In the genomic region with DNA sequence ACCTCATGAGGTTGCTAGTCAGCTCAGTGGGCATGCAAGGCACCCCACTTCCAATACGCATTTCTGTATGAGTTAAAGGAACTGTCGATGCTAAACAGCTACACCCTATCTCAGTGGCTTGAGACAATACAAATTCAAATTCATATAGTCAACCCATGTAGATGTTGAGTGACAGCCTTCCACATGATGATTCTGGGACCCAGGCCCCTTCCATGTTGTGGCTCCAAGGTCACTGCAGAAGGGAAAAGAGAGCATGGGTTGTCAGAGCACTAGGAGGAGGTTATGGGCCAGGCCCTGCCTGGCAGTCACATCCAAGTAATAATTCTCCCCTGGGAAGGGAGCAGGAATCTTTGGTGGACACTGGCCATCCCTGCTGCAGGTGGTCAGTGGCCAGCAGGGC, we compare ENCODE assay signal across 2 cellular contexts.
TF ChIP-seq lines count a peak whose summit lies in the region.

No MANE protein-coding gene starts in this region.

TF ChIP-seq in HEK293T, 16 proteins besides CTCF, POLR2A, EP300 and RAD21 (continued from another document):
- no peak for TF ChIP-seq CTBP1 (IDR thresholded peaks at IDR 0.05; ENCODE audit: borderline replicate concordance)

TF ChIP-seq in WTC11, 78 proteins besides CTCF, POLR2A, EP300 and RAD21 (continued from another document):
- no peak for TF ChIP-seq PRDM15 (CRISPR knock-in tag; IDR thresholded peaks at IDR 0.05)
- TF ChIP-seq IRF2 (CRISPR knock-in tag; IDR thresholded peaks at IDR 0.05; ENCODE audit: borderline replicate concordance, low read depth): no peak
- no peak for TF ChIP-seq GTF2I (CRISPR knock-in tag; conservative IDR thresholded peaks at IDR 0.05)
- no peak for TF ChIP-seq NFATC4 (CRISPR knock-in tag; IDR thresholded peaks at IDR 0.05)
- TF ChIP-seq NR2C2 (CRISPR knock-in tag; IDR thresholded peaks at IDR 0.05): no peak
- TF ChIP-seq, protein P1, sequence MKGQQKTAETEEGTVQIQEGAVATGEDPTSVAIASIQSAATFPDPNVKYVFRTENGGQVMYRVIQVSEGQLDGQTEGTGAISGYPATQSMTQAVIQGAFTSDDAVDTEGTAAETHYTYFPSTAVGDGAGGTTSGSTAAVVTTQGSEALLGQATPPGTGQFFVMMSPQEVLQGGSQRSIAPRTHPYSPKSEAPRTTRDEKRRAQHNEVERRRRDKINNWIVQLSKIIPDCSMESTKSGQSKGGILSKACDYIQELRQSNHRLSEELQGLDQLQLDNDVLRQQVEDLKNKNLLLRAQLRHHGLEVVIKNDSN (CRISPR knock-in tag; IDR thresholded peaks at IDR 0.05): no peak
- TF ChIP-seq CREB1 (CRISPR knock-in tag; IDR thresholded peaks at IDR 0.05): no peak
- no peak for TF ChIP-seq ZNF232 (CRISPR knock-in tag; IDR thresholded peaks at IDR 0.05)
- no peak for TF ChIP-seq FOXK1 (CRISPR knock-in tag; IDR thresholded peaks at IDR 0.05)
- no peak for TF ChIP-seq ETV6 (CRISPR knock-in tag; IDR thresholded peaks at IDR 0.05)
- TF ChIP-seq, protein P2, sequence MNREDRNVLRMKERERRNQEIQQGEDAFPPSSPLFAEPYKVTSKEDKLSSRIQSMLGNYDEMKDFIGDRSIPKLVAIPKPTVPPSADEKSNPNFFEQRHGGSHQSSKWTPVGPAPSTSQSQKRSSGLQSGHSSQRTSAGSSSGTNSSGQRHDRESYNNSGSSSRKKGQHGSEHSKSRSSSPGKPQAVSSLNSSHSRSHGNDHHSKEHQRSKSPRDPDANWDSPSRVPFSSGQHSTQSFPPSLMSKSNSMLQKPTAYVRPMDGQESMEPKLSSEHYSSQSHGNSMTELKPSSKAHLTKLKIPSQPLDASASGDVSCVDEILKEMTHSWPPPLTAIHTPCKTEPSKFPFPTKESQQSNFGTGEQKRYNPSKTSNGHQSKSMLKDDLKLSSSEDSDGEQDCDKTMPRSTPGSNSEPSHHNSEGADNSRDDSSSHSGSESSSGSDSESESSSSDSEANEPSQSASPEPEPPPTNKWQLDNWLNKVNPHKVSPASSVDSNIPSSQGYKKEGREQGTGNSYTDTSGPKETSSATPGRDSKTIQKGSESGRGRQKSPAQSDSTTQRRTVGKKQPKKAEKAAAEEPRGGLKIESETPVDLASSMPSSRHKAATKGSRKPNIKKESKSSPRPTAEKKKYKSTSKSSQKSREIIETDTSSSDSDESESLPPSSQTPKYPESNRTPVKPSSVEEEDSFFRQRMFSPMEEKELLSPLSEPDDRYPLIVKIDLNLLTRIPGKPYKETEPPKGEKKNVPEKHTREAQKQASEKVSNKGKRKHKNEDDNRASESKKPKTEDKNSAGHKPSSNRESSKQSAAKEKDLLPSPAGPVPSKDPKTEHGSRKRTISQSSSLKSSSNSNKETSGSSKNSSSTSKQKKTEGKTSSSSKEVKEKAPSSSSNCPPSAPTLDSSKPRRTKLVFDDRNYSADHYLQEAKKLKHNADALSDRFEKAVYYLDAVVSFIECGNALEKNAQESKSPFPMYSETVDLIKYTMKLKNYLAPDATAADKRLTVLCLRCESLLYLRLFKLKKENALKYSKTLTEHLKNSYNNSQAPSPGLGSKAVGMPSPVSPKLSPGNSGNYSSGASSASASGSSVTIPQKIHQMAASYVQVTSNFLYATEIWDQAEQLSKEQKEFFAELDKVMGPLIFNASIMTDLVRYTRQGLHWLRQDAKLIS (CRISPR knock-in tag; IDR thresholded peaks at IDR 0.05; ENCODE audit: borderline replicate concordance): no peak
- TF ChIP-seq ESRRA (CRISPR knock-in tag; IDR thresholded peaks at IDR 0.05; ENCODE audit: borderline replicate concordance): no peak
- TF ChIP-seq EMX1 (CRISPR knock-in tag; IDR thresholded peaks at IDR 0.05): no peak
- no peak for TF ChIP-seq ZNF121 (CRISPR knock-in tag; IDR thresholded peaks at IDR 0.05)
- TF ChIP-seq KAT7 (CRISPR knock-in tag; IDR thresholded peaks at IDR 0.05; ENCODE audit: borderline replicate concordance): no peak
- no peak for TF ChIP-seq SMAD4 (CRISPR knock-in tag; IDR thresholded peaks at IDR 0.05)
TF ChIP-seq in WTC11: peak in this region for 0.
